6 cellular contexts compared by ENCODE assay signal in genomic region chr19:46766569-46767317, GRCh38. TPM values are rescaled to one million over a fixed set of nuclear protein-coding genes. Genes with fewer than 3 reads are reported as not detected.
DNase-seq lines count a peak whose midpoint lies in the region; TF ChIP-seq lines count a peak whose summit lies in the region.

No MANE protein-coding gene starts in this region.

- no peak for TF ChIP-seq EP300 in transverse colon (IDR thresholded peaks at IDR 0.05; ENCODE audit: low read depth)

- in situ Hi-C loops in transverse colon (cut with MboI; ENCODE audit: low pct_ligation_motif_present in 1 of 4, low pct_unique_long_range_greater_than_20kb in 1 of 4, low sequenced_read_pairs in 3 of 4): loop anchor here in 1 of 4 donors (25.0 kb wide), 1 partner anchor 221 kb away; no protein-coding TSS in a partner anchor

- H3K27me3 ChIP-seq in cardiac muscle cell (no peaks in the 10 kb centered on the region), transverse colon (no peaks in the 10 kb centered on the region)

- no peaks in the 10 kb centered on the region for H3K9me3 ChIP-seq in cardiac muscle cell (ENCODE audit: low read depth)
- H3K9me3 ChIP-seq in transverse colon: no peaks in the 10 kb centered on the region

- 41 to 66% methylated on average over 9 to 18 of the region's 18 CpGs for WGBS in transverse colon (ENCODE audit: low coverage in 1 of 2), 2 donors

- no peak for TF ChIP-seq POLR2A in transverse colon (IDR thresholded peaks at IDR 0.05)

- H3K4me1 ChIP-seq in cardiac muscle cell (ENCODE audit: low read depth) (peaks cover 8% of the 10 kb centered on the region), transverse colon (peaks cover 3 to 43% (median 24%) of the 10 kb centered on the region in 4 donors)

- H3K27ac ChIP-seq in cardiac muscle cell (no peak overlapping the region), transverse colon (peak overlapping the region in 1 of 4 donors; percentile 75)

- intact Hi-C loops in transverse colon (cut with DNase I; ENCODE audit: low total_unique reads): no loop called here

- TF ChIP-seq CTCF in cardiac muscle cell (IDR thresholded peaks at IDR 0.05; ENCODE audit: low read depth, low read length) (peak; percentile 82), transverse colon (IDR thresholded peaks at IDR 0.05) (peak; percentile 57 to 69 (median 64))

- no peaks in the 10 kb centered on the region for H3K36me3 ChIP-seq in cardiac muscle cell
- no peaks in the 10 kb centered on the region for H3K36me3 ChIP-seq in transverse colon

- H3K4me3 ChIP-seq in cardiac muscle cell (no peak overlapping the region), transverse colon (no peak overlapping the region)

- peak; percentile 33 for DNase-seq in NCI-H2171 treated with DMSO at 0.1 percent for 48 hours (lab: John Stamatoyannopoulos, UW)
- DNase-seq in NCI-H2171 (lab: John Stamatoyannopoulos, UW): no peak
- peak; percentile 51 to 60 for DNase-seq in activated CD4-positive, alpha-beta T cell treated with anti-CD3 and anti-CD28 coated beads for 4 hours
- peak; percentile 47 for DNase-seq in cardiac muscle cell (ENCODE audit: low read depth in 1 of 2, low spot score in 1 of 2)
- peak; percentile 51 for DNase-seq in transverse colon
- DNase-seq in NCI-H187 (lab: John Stamatoyannopoulos, UW): no peak

RNA-seq across cellular contexts. Expression of gene STRN4, which starts 20.5 kb away (rescaled TPM):
- total RNA-seq in cardiac muscle cell: 115 and 144 TPM in 2 replicates
- polyA plus RNA-seq in cardiac muscle cell: 98.4 and 110 TPM in 2 replicates
- total RNA-seq in transverse colon: 100 to 1,000 TPM in 3 of 4 donors, 10 to 100 TPM in 1; 81.6 to 306 (median 174) TPM

RNA-seq across cellular contexts. Expression of gene FKRP, which starts 20.9 kb away (rescaled TPM):
- total RNA-seq in cardiac muscle cell: 39.1 and 50.3 TPM in 2 replicates
- polyA plus RNA-seq in cardiac muscle cell: 20.4 and 25.3 TPM in 2 replicates
- 10 to 100 TPM in 3 of 4 donors, 1 to 10 TPM in 1; 9.7 to 16.1 (median 11.8) TPM for total RNA-seq in transverse colon

RNA-seq across cellular contexts. Expression of gene SLC1A5, which starts 21.7 kb away (rescaled TPM):
- 37.9 and 63.6 TPM in 2 replicates for total RNA-seq in cardiac muscle cell
- polyA plus RNA-seq in cardiac muscle cell: 43.0 and 64.9 TPM in 2 replicates
- total RNA-seq in transverse colon: 100 to 1,000 TPM in 1 of 4 donors, 10 to 100 TPM in 3; 19.8 to 104 (median 91.4) TPM

RNA-seq across cellular contexts. Expression of gene PRKD2, which starts 49.8 kb away (rescaled TPM):
- total RNA-seq in cardiac muscle cell: 16.0 and 24.7 TPM in 2 replicates
- 25.5 and 53.9 TPM in 2 replicates for polyA plus RNA-seq in cardiac muscle cell
- 100 to 1,000 TPM in 1 of 4 donors, 10 to 100 TPM in 3; 40.1 to 201 (median 53.5) TPM for total RNA-seq in transverse colon

Comparison
In these comparisons a context has a peak if more than half of its experiments do, and no peak if none do; other contexts are left out.
1. DNase-seq: peak in NCI-H2171 treated with DMSO at 0.1 percent for 48 hours (single experiment), activated CD4-positive, alpha-beta T cell treated with anti-CD3 and anti-CD28 coated beads for 4 hours (2 of 2), cardiac muscle cell (2 of 2) and transverse colon (single experiment); none in NCI-H2171 (single experiment) and NCI-H187 (0 of 2).